In the genomic region with DNA sequence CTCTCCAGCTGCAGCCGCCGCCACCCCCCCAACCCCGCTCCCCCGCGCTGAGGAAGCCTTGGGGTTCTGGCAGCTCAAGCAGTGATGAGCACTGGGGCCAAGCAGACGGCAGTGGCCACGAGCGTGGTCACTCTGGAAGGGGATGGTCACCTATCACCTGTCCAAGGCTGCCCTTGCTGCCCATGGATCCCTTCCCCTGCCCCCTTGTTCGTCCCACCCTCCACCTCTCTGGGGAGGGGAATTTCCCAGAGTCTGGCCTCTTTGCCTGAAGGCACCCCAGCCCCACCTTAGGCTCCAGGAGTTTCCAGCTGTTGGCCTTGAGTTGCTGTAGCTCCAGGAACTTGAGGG, we compare ENCODE assay signal across 8 cellular contexts. TPM values are rescaled to one million over a fixed set of nuclear protein-coding genes. Genes with fewer than 3 reads are reported as not detected.
DNase-seq lines count a peak whose midpoint lies in the region; ATAC-seq and TF ChIP-seq lines count a peak whose summit lies in the region.

No MANE protein-coding gene starts in this region.

- H3K36me3 ChIP-seq in GM23338 (ENCODE audit: insufficient read depth) = no peaks in the 10 kb centered on the region
- H3K36me3 ChIP-seq in hepatocyte (replicated peaks; ENCODE audit: insufficient read depth, low read depth) = no peaks in the 10 kb centered on the region

- no peak overlapping the region for H3K27ac Mint-ChIP-seq in GM23338
- H3K27ac Mint-ChIP-seq in stimulated activated naive CD8-positive, alpha-beta T cell treated with anti-CD3 and anti-CD28 coated beads, Interleukin-15, amount 100 ng/mL, for 72 hours = peak overlapping the region in 1 of 2 donors; percentile 96

- H3K9me2 ChIP-seq in GM23338 (ENCODE audit: insufficient read depth) (no peaks in the 10 kb centered on the region), hepatocyte (replicated peaks; ENCODE audit: insufficient read depth) (no peaks in the 10 kb centered on the region)

- H3K27me3 ChIP-seq in GM23338 (ENCODE audit: insufficient read depth) = peaks cover 11% of the 10 kb centered on the region; the same call in 1 of the 2 replicates
- peaks cover 7% of the 10 kb centered on the region for H3K27me3 ChIP-seq in hepatocyte

- H3K4me2 ChIP-seq in GM23338 (peak overlapping the region; percentile 82), hepatocyte (peak overlapping the region; percentile 98)

- H2AFZ ChIP-seq in GM23338 (peak overlapping the region; percentile 87; the same call in 1 of the 2 replicates), hepatocyte (peak overlapping the region; percentile 99)

- 0 out of 3 replicates have a peak overlapping the region, but pooled peaks have one; percentile 23 for H3K4me3 Mint-ChIP-seq in GM23338
- peak overlapping the region; percentile 80 to 85 for H3K4me3 Mint-ChIP-seq in stimulated activated naive CD8-positive, alpha-beta T cell treated with anti-CD3 and anti-CD28 coated beads, Interleukin-15, amount 100 ng/mL, for 72 hours

- TF ChIP-seq POLR2A in GM18505 (IDR thresholded peaks at IDR 0.05; ENCODE audit: borderline replicate concordance, extremely low read depth, insufficient read depth, insufficient read length) = no peak

- H3K9me3 Mint-ChIP-seq in GM23338 = no peaks in the 10 kb centered on the region
- no peaks in the 10 kb centered on the region for H3K9me3 Mint-ChIP-seq in stimulated activated naive CD8-positive, alpha-beta T cell treated with anti-CD3 and anti-CD28 coated beads, Interleukin-15, amount 100 ng/mL, for 72 hours

- DNase-seq in GM23338 (ENCODE audit: low spot score) = no peak
- no peak for DNase-seq in hepatocyte (ENCODE audit: low spot score)
- no peak for DNase-seq in stimulated activated naive CD8-positive, alpha-beta T cell treated with anti-CD3 and anti-CD28 coated beads, Interleukin-15, amount 100 ng/mL, for 72 hours
- no peak for DNase-seq in kidney tubule cell (ENCODE audit: low spot score)
- DNase-seq in stimulated activated CD4-positive, alpha-beta T cell treated with anti-CD3 and anti-CD28 coated beads, Interleukin-12 subunit alpha, Interleukin-12 subunit beta, amount 100 ng/mL, for 4 hours = no peak
- DNase-seq in retina = no peak

- H3K4me1 ChIP-seq in GM23338 (ENCODE audit: insufficient read depth) (no peaks in the 10 kb centered on the region), hepatocyte (ENCODE audit: insufficient read depth) (peaks cover 6% of the 10 kb centered on the region)

- H3K9me3 ChIP-seq in hepatocyte (ENCODE audit: low read depth) = no peaks in the 10 kb centered on the region

- H3F3A ChIP-seq in GM23338 (replicated peaks; ENCODE audit: low read depth) = no peaks in the 10 kb centered on the region

- H4K20me1 ChIP-seq in GM23338 (replicated peaks; ENCODE audit: insufficient read depth) (no peaks in the 10 kb centered on the region), hepatocyte (ENCODE audit: insufficient read depth, poor library complexity, severe bottlenecking) (no peaks in the 10 kb centered on the region)

- H3K79me2 ChIP-seq in GM23338 (replicated peaks; ENCODE audit: insufficient read depth) (no peaks in the 10 kb centered on the region), hepatocyte (no peaks in the 10 kb centered on the region)

- H3K4me1 Mint-ChIP-seq in GM23338 = peaks cover 8% of the 10 kb centered on the region
- H3K4me1 Mint-ChIP-seq in stimulated activated naive CD8-positive, alpha-beta T cell treated with anti-CD3 and anti-CD28 coated beads, Interleukin-15, amount 100 ng/mL, for 72 hours = peaks cover 46% of the 10 kb centered on the region

- TF ChIP-seq CTCF in GM23338 (conservative IDR thresholded peaks at IDR 0.05; ENCODE audit: low read depth in 2 of 2) (no peak), VCaP (conservative IDR thresholded peaks at IDR 0.05) (no peak), hepatocyte (IDR thresholded peaks at IDR 0.05; ENCODE audit: poor library complexity) (no peak)

- H3K36me3 Mint-ChIP-seq in GM23338 (ENCODE audit: low read depth) = no peaks in the 10 kb centered on the region; the same call in 2 of the 3 replicates

- WGBS in hepatocyte (ENCODE audit: low lambda C conversion rate, missing lambda C conversion rate) = 73% methylated on average over 8 of the region's 9 CpGs

- peaks cover 14% of the 10 kb centered on the region for H3K27me3 Mint-ChIP-seq in GM23338 (ENCODE audit: insufficient read depth, low read depth, poor library complexity)
- H3K27me3 Mint-ChIP-seq in stimulated activated naive CD8-positive, alpha-beta T cell treated with anti-CD3 and anti-CD28 coated beads, Interleukin-15, amount 100 ng/mL, for 72 hours = peaks cover 6% of the 10 kb centered on the region

- ATAC-seq in GM23338 (peak; percentile 15), GM18505 (IDR thresholded peaks at IDR 0.05; ENCODE audit: unreplicated experiment) (no peak)
- ATAC-seq in stimulated activated naive CD8-positive, alpha-beta T cell treated with anti-CD3 and anti-CD28 coated beads, Interleukin-15, amount 100 ng/mL, for 72 hours = peak; percentile 35

- H3K4me3 ChIP-seq in GM23338 (peak overlapping the region; percentile 73), hepatocyte (no peak overlapping the region)

- H3K27ac ChIP-seq in GM23338 (ENCODE audit: low read depth) = no peak overlapping the region
- peak overlapping the region; percentile 92 for H3K27ac ChIP-seq in VCaP
- no peak overlapping the region for H3K27ac ChIP-seq in hepatocyte

TF ChIP-seq in GM23338, 12 proteins besides CTCF, POLR2A, EP300 and RAD21 (continues in another document):
- TF ChIP-seq CREB1 (CRISPR knock-in tag; IDR thresholded peaks at IDR 0.05; ENCODE audit: low read depth) (no peak), NANOG (IDR thresholded peaks at IDR 0.05; ENCODE audit: borderline replicate concordance) (no peak), JUNB (IDR thresholded peaks at IDR 0.05; ENCODE audit: unreplicated experiment) (no peak), POLR2AphosphoS5 (IDR thresholded peaks at IDR 0.05; ENCODE audit: low read depth) (no peak), EZH2phosphoT487 (IDR thresholded peaks at IDR 0.05; ENCODE audit: unreplicated experiment) (no peak), EZH2 (IDR thresholded peaks at IDR 0.05; ENCODE audit: low read depth, unreplicated experiment) (no peak), STAT1 (IDR thresholded peaks at IDR 0.05; ENCODE audit: unreplicated experiment) (no peak), ZNF331 (CRISPR knock-in tag; IDR thresholded peaks at IDR 0.05; ENCODE audit: low read depth) (no peak)
- TF ChIP-seq, protein P1, sequence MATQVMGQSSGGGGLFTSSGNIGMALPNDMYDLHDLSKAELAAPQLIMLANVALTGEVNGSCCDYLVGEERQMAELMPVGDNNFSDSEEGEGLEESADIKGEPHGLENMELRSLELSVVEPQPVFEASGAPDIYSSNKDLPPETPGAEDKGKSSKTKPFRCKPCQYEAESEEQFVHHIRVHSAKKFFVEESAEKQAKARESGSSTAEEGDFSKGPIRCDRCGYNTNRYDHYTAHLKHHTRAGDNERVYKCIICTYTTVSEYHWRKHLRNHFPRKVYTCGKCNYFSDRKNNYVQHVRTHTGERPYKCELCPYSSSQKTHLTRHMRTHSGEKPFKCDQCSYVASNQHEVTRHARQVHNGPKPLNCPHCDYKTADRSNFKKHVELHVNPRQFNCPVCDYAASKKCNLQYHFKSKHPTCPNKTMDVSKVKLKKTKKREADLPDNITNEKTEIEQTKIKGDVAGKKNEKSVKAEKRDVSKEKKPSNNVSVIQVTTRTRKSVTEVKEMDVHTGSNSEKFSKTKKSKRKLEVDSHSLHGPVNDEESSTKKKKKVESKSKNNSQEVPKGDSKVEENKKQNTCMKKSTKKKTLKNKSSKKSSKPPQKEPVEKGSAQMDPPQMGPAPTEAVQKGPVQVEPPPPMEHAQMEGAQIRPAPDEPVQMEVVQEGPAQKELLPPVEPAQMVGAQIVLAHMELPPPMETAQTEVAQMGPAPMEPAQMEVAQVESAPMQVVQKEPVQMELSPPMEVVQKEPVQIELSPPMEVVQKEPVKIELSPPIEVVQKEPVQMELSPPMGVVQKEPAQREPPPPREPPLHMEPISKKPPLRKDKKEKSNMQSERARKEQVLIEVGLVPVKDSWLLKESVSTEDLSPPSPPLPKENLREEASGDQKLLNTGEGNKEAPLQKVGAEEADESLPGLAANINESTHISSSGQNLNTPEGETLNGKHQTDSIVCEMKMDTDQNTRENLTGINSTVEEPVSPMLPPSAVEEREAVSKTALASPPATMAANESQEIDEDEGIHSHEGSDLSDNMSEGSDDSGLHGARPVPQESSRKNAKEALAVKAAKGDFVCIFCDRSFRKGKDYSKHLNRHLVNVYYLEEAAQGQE (IDR thresholded peaks at IDR 0.05; ENCODE audit: unreplicated experiment) = no peak

RNA-seq across cellular contexts. Expression of gene SMIM12, which starts 7.2 kb away (rescaled TPM):
- total RNA-seq in GM23338 (2014; rRNA removed; shearing (Covaris generic)) = 25.3 and 28.5 TPM in 2 replicates
- 22.3 and 22.7 TPM in 2 replicates for polyA plus RNA-seq in GM23338 (2016; fragmentation: Nextera tagmentation; extraction: Ambion mirVana)
- 21.9 and 35.4 TPM in 2 replicates for total RNA-seq in hepatocyte
- polyA plus RNA-seq in hepatocyte = 51.9 and 53.8 TPM in 2 replicates
